2 cellular contexts compared by ENCODE assay signal in the genomic region with DNA sequence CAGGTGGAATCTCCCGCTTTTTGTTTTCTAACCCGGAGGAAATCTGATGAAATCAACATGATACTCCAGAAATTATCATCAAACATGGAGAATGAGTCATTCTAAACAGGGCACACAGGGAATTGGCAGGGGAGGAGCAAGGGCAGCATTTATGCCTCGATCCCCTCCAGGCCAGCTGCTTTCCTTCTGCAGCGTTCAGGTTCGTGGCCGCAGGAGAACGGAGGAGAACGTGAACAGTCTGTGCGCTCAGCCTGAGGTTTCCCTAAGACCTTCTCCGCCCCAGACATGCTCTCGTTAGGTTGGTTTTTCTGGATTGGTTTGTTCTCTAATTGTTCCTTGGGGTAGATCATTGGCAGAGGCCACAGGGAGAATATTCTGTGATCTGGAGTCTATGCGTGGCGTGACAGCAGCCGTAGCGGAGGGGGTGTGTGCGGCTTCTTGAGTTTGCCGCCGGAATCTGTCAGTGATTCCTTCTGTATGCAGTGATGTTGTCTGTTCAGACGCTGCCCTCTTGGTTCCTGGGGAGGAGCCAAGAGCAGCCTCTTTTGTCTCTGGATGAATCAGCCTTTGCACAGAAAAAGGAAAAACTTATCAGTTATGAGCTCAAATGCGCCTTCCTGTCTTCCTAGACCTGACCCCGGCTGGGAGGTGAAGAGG.
TF ChIP-seq lines count a peak whose summit lies in the region.

No MANE protein-coding gene starts in this region.

TF ChIP-seq in IMR-90, 13 proteins besides CTCF, POLR2A, EP300 and RAD21 (continued from another document):
- TF ChIP-seq, protein P1, sequence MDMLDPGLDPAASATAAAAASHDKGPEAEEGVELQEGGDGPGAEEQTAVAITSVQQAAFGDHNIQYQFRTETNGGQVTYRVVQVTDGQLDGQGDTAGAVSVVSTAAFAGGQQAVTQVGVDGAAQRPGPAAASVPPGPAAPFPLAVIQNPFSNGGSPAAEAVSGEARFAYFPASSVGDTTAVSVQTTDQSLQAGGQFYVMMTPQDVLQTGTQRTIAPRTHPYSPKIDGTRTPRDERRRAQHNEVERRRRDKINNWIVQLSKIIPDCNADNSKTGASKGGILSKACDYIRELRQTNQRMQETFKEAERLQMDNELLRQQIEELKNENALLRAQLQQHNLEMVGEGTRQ (IDR thresholded peaks at IDR 0.05; ENCODE audit: low read depth, low read length), result no peak
- TF ChIP-seq CHD1 (IDR thresholded peaks at IDR 0.05; ENCODE audit: low read depth, low read length) (no peak), CEBPB (IDR thresholded peaks at IDR 0.05; ENCODE audit: low read depth, low read length) (peak; percentile 59), MAFK (IDR thresholded peaks at IDR 0.05; ENCODE audit: low read depth, low read length) (no peak), MXI1 (IDR thresholded peaks at IDR 0.05; ENCODE audit: borderline replicate concordance, low read depth, low read length) (no peak), BHLHE40 (IDR thresholded peaks at IDR 0.05; ENCODE audit: low read depth, low read length) (0 out of 2 replicates have a peak, but pooled peaks have one; percentile 20), SMC3 (IDR thresholded peaks at IDR 0.05; ENCODE audit: low read depth, low read length) (no peak), RCOR1 (IDR thresholded peaks at IDR 0.05; ENCODE audit: insufficient replicate concordance, low read length) (no peak), MAZ (IDR thresholded peaks at IDR 0.05; ENCODE audit: borderline replicate concordance, low read depth, low read length) (no peak), FOS (IDR thresholded peaks at IDR 0.05; ENCODE audit: low read depth, low read length) (peak; percentile 58), NFE2L2 (IDR thresholded peaks at IDR 0.05; ENCODE audit: low read depth, low read length) (no peak)
- TF ChIP-seq, protein P2, sequence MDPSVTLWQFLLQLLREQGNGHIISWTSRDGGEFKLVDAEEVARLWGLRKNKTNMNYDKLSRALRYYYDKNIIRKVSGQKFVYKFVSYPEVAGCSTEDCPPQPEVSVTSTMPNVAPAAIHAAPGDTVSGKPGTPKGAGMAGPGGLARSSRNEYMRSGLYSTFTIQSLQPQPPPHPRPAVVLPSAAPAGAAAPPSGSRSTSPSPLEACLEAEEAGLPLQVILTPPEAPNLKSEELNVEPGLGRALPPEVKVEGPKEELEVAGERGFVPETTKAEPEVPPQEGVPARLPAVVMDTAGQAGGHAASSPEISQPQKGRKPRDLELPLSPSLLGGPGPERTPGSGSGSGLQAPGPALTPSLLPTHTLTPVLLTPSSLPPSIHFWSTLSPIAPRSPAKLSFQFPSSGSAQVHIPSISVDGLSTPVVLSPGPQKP (IDR thresholded peaks at IDR 0.05; ENCODE audit: borderline replicate concordance, low read depth, low read length), result no peak

TF ChIP-seq in HepG2, 621 proteins besides CTCF, POLR2A, EP300 and RAD21 (continued from another document):
- TF ChIP-seq, protein P3, sequence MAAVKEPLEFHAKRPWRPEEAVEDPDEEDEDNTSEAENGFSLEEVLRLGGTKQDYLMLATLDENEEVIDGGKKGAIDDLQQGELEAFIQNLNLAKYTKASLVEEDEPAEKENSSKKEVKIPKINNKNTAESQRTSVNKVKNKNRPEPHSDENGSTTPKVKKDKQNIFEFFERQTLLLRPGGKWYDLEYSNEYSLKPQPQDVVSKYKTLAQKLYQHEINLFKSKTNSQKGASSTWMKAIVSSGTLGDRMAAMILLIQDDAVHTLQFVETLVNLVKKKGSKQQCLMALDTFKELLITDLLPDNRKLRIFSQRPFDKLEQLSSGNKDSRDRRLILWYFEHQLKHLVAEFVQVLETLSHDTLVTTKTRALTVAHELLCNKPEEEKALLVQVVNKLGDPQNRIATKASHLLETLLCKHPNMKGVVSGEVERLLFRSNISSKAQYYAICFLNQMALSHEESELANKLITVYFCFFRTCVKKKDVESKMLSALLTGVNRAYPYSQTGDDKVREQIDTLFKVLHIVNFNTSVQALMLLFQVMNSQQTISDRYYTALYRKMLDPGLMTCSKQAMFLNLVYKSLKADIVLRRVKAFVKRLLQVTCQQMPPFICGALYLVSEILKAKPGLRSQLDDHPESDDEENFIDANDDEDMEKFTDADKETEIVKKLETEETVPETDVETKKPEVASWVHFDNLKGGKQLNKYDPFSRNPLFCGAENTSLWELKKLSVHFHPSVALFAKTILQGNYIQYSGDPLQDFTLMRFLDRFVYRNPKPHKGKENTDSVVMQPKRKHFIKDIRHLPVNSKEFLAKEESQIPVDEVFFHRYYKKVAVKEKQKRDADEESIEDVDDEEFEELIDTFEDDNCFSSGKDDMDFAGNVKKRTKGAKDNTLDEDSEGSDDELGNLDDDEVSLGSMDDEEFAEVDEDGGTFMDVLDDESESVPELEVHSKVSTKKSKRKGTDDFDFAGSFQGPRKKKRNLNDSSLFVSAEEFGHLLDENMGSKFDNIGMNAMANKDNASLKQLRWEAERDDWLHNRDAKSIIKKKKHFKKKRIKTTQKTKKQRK (IDR thresholded peaks at IDR 0.05; ENCODE audit: low read length), result no peak
- TF ChIP-seq, protein P4, sequence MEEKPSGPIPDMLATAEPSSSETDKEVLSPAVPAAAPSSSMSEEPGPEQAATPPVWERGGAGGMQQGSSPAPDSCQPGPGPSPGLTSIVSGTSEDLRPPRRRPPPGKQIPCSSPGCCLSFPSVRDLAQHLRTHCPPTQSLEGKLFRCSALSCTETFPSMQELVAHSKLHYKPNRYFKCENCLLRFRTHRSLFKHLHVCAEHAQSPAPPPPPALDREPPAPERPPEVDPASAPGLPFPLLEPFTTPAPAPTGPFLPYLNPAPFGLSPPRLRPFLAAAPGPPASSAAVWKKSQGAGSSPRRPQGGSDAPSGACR (CRISPR knock-in tag; IDR thresholded peaks at IDR 0.05), result no peak
